ENCODE assay signal across 1 cellular context in the genomic region with DNA sequence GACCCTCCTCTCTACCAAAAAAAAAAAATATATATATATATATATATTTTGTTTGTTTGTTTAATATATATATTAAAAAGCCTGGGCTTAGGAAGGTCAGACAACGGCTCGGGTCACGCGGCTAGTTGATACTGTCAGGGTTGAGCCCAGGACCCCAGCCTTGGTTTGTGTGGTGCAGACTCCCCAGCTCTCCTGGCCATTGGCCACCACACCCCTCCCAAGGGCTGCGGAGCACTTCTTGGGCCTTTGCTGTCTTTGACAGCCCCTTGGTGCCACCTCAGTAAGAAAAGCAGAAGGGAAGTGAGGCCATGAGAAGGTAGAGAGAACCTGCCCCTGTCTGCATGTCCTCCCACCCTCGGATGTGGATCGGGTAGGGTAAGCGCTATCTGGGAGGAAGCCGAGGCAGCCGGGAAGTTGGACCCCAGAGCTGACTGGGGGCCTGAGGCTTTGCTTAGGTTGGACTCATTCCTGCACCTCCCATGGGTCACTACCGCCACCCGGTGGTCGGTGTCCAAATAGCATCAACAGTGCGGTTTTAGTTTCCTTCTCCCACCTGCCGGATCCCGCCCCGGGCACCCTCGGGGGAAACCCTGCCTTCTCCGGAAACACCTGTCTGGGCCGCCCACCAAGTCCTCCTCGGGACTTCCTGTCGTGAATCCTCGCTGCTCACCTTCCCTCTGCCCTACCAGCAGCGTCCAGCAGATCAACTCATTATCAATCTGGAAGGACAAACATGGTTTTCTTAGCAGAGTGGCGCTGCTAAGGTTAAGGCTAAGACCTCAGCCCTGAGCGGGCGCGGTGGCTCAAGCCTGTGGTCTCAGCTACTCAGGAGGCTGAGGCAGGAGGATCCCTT.
TF ChIP-seq lines count a peak whose summit lies in the region.

No MANE protein-coding gene starts in this region.

TF ChIP-seq in HepG2, 621 proteins besides CTCF, POLR2A, EP300 and RAD21 (continued from another document and continues in another):
- TF ChIP-seq, protein P1, sequence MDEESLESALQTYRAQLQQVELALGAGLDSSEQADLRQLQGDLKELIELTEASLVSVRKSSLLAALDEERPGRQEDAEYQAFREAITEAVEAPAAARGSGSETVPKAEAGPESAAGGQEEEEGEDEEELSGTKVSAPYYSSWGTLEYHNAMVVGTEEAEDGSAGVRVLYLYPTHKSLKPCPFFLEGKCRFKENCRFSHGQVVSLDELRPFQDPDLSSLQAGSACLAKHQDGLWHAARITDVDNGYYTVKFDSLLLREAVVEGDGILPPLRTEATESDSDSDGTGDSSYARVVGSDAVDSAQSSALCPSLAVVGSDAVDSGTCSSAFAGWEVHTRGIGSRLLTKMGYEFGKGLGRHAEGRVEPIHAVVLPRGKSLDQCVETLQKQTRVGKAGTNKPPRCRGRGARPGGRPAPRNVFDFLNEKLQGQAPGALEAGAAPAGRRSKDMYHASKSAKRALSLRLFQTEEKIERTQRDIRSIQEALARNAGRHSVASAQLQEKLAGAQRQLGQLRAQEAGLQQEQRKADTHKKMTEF (CRISPR knock-in tag; IDR thresholded peaks at IDR 0.05): peak; percentile 61
- TF ChIP-seq ZNF296 (CRISPR knock-in tag; conservative IDR thresholded peaks at IDR 0.05) (no peak), RNF2 (conservative IDR thresholded peaks at IDR 0.05; ENCODE audit: low read depth) (no peak), AKAP8 (CRISPR knock-in tag; IDR thresholded peaks at IDR 0.05) (no peak), JUN (CRISPR knock-in tag; IDR thresholded peaks at IDR 0.05) (no peak), RBM39 (IDR thresholded peaks at IDR 0.05; ENCODE audit: low read depth, low read length, poor library complexity, severe bottlenecking) (no peak), ZNF317 (CRISPR knock-in tag; IDR thresholded peaks at IDR 0.05) (no peak), BCL6 (CRISPR knock-in tag; IDR thresholded peaks at IDR 0.05) (peak; percentile 45; the same call in 1 of the 2 replicates), ZNF496 (CRISPR knock-in tag; IDR thresholded peaks at IDR 0.05; ENCODE audit: insufficient replicate concordance) (no peak), ZMYM3 (CRISPR knock-in tag; IDR thresholded peaks at IDR 0.05) (0 out of 2 replicates have a peak, but pooled peaks have one; percentile 16), MTF2 (CRISPR knock-in tag; IDR thresholded peaks at IDR 0.05; ENCODE audit: borderline replicate concordance) (0 out of 2 replicates have a peak, but pooled peaks have one; percentile 47), ARID2 (CRISPR knock-in tag; IDR thresholded peaks at IDR 0.05; ENCODE audit: borderline replicate concordance) (no peak), HNRNPLL (IDR thresholded peaks at IDR 0.05; ENCODE audit: low read depth, low read length, poor library complexity, severe bottlenecking) (no peak), SCMH1 (CRISPR knock-in tag; IDR thresholded peaks at IDR 0.05; ENCODE audit: borderline replicate concordance) (no peak), MXD4 (CRISPR knock-in tag; IDR thresholded peaks at IDR 0.05) (no peak), BORCS8-MEF2B (CRISPR knock-in tag; IDR thresholded peaks at IDR 0.05) (0 out of 2 replicates have a peak, but pooled peaks have one; percentile 55), KLF15 (CRISPR knock-in tag; IDR thresholded peaks at IDR 0.05; ENCODE audit: borderline replicate concordance) (no peak), ZKSCAN8 (CRISPR knock-in tag; IDR thresholded peaks at IDR 0.05; ENCODE audit: borderline replicate concordance) (no peak), CCDC6 (CRISPR knock-in tag; IDR thresholded peaks at IDR 0.05) (no peak), RBFOX2 (IDR thresholded peaks at IDR 0.05; ENCODE audit: low read depth, low read length) (no peak), NFIC (IDR thresholded peaks at IDR 0.05; ENCODE audit: low read length) (no peak), SALL1 (CRISPR knock-in tag; IDR thresholded peaks at IDR 0.05) (peak; percentile 74), ZEB1 (IDR thresholded peaks at IDR 0.05; ENCODE audit: insufficient replicate concordance, low read depth) (peak; percentile 58), KLF9 (CRISPR knock-in tag; IDR thresholded peaks at IDR 0.05; ENCODE audit: low read depth) (no peak), ZNF354B (CRISPR knock-in tag; IDR thresholded peaks at IDR 0.05) (no peak), HDAC1 (CRISPR knock-in tag; IDR thresholded peaks at IDR 0.05) (0 out of 2 replicates have a peak, but pooled peaks have one; percentile 20), PRMT3 (CRISPR knock-in tag; IDR thresholded peaks at IDR 0.05; ENCODE audit: borderline replicate concordance, low read depth) (no peak), ZNF331 (CRISPR knock-in tag; IDR thresholded peaks at IDR 0.05) (no peak; the same call in 1 of the 2 replicates), KLF6 (CRISPR knock-in tag; IDR thresholded peaks at IDR 0.05) (0 out of 2 replicates have a peak, but pooled peaks have one; percentile 47)
- TF ChIP-seq, protein P2, sequence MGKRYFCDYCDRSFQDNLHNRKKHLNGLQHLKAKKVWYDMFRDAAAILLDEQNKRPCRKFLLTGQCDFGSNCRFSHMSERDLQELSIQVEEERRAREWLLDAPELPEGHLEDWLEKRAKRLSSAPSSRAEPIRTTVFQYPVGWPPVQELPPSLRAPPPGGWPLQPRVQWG (CRISPR knock-in tag; IDR thresholded peaks at IDR 0.05; ENCODE audit: borderline replicate concordance, low read depth): no peak
- TF ChIP-seq, protein P3, sequence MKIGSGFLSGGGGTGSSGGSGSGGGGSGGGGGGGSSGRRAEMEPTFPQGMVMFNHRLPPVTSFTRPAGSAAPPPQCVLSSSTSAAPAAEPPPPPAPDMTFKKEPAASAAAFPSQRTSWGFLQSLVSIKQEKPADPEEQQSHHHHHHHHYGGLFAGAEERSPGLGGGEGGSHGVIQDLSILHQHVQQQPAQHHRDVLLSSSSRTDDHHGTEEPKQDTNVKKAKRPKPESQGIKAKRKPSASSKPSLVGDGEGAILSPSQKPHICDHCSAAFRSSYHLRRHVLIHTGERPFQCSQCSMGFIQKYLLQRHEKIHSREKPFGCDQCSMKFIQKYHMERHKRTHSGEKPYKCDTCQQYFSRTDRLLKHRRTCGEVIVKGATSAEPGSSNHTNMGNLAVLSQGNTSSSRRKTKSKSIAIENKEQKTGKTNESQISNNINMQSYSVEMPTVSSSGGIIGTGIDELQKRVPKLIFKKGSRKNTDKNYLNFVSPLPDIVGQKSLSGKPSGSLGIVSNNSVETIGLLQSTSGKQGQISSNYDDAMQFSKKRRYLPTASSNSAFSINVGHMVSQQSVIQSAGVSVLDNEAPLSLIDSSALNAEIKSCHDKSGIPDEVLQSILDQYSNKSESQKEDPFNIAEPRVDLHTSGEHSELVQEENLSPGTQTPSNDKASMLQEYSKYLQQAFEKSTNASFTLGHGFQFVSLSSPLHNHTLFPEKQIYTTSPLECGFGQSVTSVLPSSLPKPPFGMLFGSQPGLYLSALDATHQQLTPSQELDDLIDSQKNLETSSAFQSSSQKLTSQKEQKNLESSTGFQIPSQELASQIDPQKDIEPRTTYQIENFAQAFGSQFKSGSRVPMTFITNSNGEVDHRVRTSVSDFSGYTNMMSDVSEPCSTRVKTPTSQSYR (CRISPR knock-in tag; IDR thresholded peaks at IDR 0.05; ENCODE audit: borderline replicate concordance): no peak
- TF ChIP-seq, protein P4, sequence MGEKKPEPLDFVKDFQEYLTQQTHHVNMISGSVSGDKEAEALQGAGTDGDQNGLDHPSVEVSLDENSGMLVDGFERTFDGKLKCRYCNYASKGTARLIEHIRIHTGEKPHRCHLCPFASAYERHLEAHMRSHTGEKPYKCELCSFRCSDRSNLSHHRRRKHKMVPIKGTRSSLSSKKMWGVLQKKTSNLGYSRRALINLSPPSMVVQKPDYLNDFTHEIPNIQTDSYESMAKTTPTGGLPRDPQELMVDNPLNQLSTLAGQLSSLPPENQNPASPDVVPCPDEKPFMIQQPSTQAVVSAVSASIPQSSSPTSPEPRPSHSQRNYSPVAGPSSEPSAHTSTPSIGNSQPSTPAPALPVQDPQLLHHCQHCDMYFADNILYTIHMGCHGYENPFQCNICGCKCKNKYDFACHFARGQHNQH (CRISPR knock-in tag; IDR thresholded peaks at IDR 0.05): peak; percentile 63; the same call in 1 of the 2 replicates
- TF ChIP-seq, protein P5, sequence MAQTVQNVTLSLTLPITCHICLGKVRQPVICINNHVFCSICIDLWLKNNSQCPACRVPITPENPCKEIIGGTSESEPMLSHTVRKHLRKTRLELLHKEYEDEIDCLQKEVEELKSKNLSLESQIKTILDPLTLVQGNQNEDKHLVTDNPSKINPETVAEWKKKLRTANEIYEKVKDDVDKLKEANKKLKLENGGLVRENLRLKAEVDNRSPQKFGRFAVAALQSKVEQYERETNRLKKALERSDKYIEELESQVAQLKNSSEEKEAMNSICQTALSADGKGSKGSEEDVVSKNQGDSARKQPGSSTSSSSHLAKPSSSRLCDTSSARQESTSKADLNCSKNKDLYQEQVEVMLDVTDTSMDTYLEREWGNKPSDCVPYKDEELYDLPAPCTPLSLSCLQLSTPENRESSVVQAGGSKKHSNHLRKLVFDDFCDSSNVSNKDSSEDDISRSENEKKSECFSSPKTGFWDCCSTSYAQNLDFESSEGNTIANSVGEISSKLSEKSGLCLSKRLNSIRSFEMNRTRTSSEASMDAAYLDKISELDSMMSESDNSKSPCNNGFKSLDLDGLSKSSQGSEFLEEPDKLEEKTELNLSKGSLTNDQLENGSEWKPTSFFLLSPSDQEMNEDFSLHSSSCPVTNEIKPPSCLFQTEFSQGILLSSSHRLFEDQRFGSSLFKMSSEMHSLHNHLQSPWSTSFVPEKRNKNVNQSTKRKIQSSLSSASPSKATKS (CRISPR knock-in tag; IDR thresholded peaks at IDR 0.05): no peak
- TF ChIP-seq, protein P6, sequence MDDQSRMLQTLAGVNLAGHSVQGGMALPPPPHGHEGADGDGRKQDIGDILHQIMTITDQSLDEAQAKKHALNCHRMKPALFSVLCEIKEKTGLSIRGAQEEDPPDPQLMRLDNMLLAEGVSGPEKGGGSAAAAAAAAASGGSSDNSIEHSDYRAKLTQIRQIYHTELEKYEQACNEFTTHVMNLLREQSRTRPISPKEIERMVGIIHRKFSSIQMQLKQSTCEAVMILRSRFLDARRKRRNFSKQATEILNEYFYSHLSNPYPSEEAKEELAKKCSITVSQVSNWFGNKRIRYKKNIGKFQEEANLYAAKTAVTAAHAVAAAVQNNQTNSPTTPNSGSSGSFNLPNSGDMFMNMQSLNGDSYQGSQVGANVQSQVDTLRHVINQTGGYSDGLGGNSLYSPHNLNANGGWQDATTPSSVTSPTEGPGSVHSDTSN (CRISPR knock-in tag; IDR thresholded peaks at IDR 0.05; ENCODE audit: borderline replicate concordance): no peak
- TF ChIP-seq, protein P7, sequence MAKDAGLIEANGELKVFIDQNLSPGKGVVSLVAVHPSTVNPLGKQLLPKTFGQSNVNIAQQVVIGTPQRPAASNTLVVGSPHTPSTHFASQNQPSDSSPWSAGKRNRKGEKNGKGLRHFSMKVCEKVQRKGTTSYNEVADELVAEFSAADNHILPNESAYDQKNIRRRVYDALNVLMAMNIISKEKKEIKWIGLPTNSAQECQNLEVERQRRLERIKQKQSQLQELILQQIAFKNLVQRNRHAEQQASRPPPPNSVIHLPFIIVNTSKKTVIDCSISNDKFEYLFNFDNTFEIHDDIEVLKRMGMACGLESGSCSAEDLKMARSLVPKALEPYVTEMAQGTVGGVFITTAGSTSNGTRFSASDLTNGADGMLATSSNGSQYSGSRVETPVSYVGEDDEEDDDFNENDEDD (CRISPR knock-in tag; IDR thresholded peaks at IDR 0.05; ENCODE audit: borderline replicate concordance): peak; percentile 19; the same call in 1 of the 2 replicates
- TF ChIP-seq, protein P8, sequence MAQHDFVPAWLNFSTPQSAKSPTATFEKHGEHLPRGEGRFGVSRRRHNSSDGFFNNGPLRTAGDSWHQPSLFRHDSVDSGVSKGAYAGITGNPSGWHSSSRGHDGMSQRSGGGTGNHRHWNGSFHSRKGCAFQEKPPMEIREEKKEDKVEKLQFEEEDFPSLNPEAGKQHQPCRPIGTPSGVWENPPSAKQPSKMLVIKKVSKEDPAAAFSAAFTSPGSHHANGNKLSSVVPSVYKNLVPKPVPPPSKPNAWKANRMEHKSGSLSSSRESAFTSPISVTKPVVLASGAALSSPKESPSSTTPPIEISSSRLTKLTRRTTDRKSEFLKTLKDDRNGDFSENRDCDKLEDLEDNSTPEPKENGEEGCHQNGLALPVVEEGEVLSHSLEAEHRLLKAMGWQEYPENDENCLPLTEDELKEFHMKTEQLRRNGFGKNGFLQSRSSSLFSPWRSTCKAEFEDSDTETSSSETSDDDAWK (CRISPR knock-in tag; IDR thresholded peaks at IDR 0.05): no peak
- TF ChIP-seq, protein P9, sequence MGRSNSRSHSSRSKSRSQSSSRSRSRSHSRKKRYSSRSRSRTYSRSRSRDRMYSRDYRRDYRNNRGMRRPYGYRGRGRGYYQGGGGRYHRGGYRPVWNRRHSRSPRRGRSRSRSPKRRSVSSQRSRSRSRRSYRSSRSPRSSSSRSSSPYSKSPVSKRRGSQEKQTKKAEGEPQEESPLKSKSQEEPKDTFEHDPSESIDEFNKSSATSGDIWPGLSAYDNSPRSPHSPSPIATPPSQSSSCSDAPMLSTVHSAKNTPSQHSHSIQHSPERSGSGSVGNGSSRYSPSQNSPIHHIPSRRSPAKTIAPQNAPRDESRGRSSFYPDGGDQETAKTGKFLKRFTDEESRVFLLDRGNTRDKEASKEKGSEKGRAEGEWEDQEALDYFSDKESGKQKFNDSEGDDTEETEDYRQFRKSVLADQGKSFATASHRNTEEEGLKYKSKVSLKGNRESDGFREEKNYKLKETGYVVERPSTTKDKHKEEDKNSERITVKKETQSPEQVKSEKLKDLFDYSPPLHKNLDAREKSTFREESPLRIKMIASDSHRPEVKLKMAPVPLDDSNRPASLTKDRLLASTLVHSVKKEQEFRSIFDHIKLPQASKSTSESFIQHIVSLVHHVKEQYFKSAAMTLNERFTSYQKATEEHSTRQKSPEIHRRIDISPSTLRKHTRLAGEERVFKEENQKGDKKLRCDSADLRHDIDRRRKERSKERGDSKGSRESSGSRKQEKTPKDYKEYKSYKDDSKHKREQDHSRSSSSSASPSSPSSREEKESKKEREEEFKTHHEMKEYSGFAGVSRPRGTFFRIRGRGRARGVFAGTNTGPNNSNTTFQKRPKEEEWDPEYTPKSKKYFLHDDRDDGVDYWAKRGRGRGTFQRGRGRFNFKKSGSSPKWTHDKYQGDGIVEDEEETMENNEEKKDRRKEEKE (IDR thresholded peaks at IDR 0.05): no peak
- TF ChIP-seq, protein P10, sequence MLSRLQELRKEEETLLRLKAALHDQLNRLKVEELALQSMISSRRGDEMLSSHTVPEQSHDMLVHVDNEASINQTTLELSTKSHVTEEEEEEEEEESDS (CRISPR knock-in tag; IDR thresholded peaks at IDR 0.05; ENCODE audit: borderline replicate concordance): no peak
- TF ChIP-seq, protein P11, sequence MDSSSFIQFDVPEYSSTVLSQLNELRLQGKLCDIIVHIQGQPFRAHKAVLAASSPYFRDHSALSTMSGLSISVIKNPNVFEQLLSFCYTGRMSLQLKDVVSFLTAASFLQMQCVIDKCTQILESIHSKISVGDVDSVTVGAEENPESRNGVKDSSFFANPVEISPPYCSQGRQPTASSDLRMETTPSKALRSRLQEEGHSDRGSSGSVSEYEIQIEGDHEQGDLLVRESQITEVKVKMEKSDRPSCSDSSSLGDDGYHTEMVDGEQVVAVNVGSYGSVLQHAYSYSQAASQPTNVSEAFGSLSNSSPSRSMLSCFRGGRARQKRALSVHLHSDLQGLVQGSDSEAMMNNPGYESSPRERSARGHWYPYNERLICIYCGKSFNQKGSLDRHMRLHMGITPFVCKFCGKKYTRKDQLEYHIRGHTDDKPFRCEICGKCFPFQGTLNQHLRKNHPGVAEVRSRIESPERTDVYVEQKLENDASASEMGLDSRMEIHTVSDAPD (CRISPR knock-in tag; IDR thresholded peaks at IDR 0.05): no peak
- TF ChIP-seq, protein P12, sequence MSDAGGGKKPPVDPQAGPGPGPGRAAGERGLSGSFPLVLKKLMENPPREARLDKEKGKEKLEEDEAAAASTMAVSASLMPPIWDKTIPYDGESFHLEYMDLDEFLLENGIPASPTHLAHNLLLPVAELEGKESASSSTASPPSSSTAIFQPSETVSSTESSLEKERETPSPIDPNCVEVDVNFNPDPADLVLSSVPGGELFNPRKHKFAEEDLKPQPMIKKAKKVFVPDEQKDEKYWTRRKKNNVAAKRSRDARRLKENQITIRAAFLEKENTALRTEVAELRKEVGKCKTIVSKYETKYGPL (CRISPR knock-in tag; IDR thresholded peaks at IDR 0.05): no peak
